ENCODE assay signal across 8 cellular contexts in genomic region chr16:89972244-89973234, GRCh38. TPM values are rescaled to one million over a fixed set of nuclear protein-coding genes. Genes with fewer than 3 reads are reported as not detected.
DNase-seq lines count a peak whose midpoint lies in the region; ATAC-seq, FAIRE-seq and TF ChIP-seq lines count a peak whose summit lies in the region.

No MANE protein-coding gene starts in this region.

- H3K79me1 ChIP-seq in H1 (ENCODE audit: low read depth, low read length): peaks cover 13% of the 10 kb centered on the region

- peak overlapping the region; percentile 96 to 99 (median 98) for H3K27ac Mint-ChIP-seq in CD4-positive, alpha-beta memory T cell

- POLR2A ChIA-PET in CD4-positive, alpha-beta memory T cell (lab: Charles Lee; ENCODE audit: partially characterized antibody): interaction anchor here (0.9 to 2.8 kb wide), 9 partner anchors 12 to 272 kb away, joined by 3 to 8 read pairs (median 3); partner anchors contain the start of genes DBNDD1, DEF8 and TCF25
- POLR2A ChIA-PET in H1 (lab: Charles Lee; ENCODE audit: partially characterized antibody): interaction anchor here (0.8 to 6.9 kb wide), 25 partner anchors 9 to 201 kb away, joined by 3 to 54 read pairs (median 5); partner anchors contain the start of genes DBNDD1 and TUBB3

- intact Hi-C loops in CD4-positive, alpha-beta memory T cell (cut with micrococcal nuclease): loop anchor here (1.0 kb wide), 1 partner anchor 24 kb away; the partner anchor contains the start of gene DEF8

- H3K23ac ChIP-seq in H1 (ENCODE audit: insufficient read length): no peak overlapping the region

- peak overlapping the region; percentile 100 for H4K8ac ChIP-seq in H1 (ENCODE audit: extremely low read depth, insufficient read depth, low read length)

- DNase-seq in CD4-positive, alpha-beta memory T cell: peak; percentile 88 to 94 (median 93)
- peak; percentile 85 for DNase-seq in NK-92 treated with Interleukin-12 subunit alpha and Interleukin-12 subunit beta, amount 100 ng/mL, for 24 hours (lab: John Stamatoyannopoulos, UW)
- peak; percentile 78 to 83 for DNase-seq in activated CD8-positive, alpha-beta memory T cell treated with anti-CD3 and anti-CD28 coated beads for 4 hours (ENCODE audit: low read depth in 2 of 2)
- DNase-seq in H1 (ENCODE audit: low read depth in 1 of 2, low spot score in 2 of 2) (peak; percentile 67 to 95), mesenteric fat pad (ENCODE audit: low spot score) (peak; percentile 99)
- peak; percentile 90 for DNase-seq in stimulated activated CD8-positive, alpha-beta memory T cell treated with anti-CD3 and anti-CD28 coated beads, Interleukin-12 subunit alpha, Interleukin-12 subunit beta, amount 100 ng/mL, for 4 hours (ENCODE audit: low read depth)

- H3K56ac ChIP-seq in H1 (replicated peaks; ENCODE audit: insufficient read length, low read depth, low read length): peak overlapping the region; percentile 96

- peaks cover under 1% of the 10 kb centered on the region for H3K36me3 ChIP-seq in CD4-positive, alpha-beta memory T cell (ENCODE audit: insufficient read depth, low read length)
- H3K36me3 ChIP-seq in H1 (ENCODE audit: control insufficient read depth in 2 of 4, insufficient read depth in 4 of 4, low read length in 3 of 4): peaks cover under 1 to 4% (median 3%) of the 10 kb centered on the region in 4 experiments; a peak in 4 of 8 replicates

- H3K9me3 ChIP-seq in CD4-positive, alpha-beta memory T cell (ENCODE audit: control insufficient read depth in 1 of 2, low read length in 2 of 2): no peaks in the 10 kb centered on the region
- peaks cover 10 to 11% of the 10 kb centered on the region in 2 experiments; a peak in 3 of 4 replicates for H3K9me3 ChIP-seq in H1 (ENCODE audit: insufficient read depth in 2 of 2, low read depth in 1 of 2, low read length in 1 of 2)

- peaks cover 11% of the 10 kb centered on the region for H3K23me2 ChIP-seq in H1 (ENCODE audit: low read depth, low read length)

- H3K79me2 ChIP-seq in H1 (ENCODE audit: control insufficient read depth in 1 of 2, insufficient read depth in 2 of 2, low read length in 2 of 2): peaks cover 12 to 50% of the 10 kb centered on the region in 2 experiments

- peak overlapping the region; percentile 78 for H3K27ac ChIP-seq in CD4-positive, alpha-beta memory T cell (ENCODE audit: low read depth, low read length)
- H3K27ac ChIP-seq in H1 (ENCODE audit: low read depth, low read length): peak overlapping the region; percentile 99

- H3K4ac ChIP-seq in H1 (replicated peaks; ENCODE audit: insufficient read length, low read depth, low read length): peak overlapping the region; percentile 99

- TF ChIP-seq RAD21 in H1 (IDR thresholded peaks at IDR 0.05 in 1 of 2, conservative IDR thresholded peaks at IDR 0.05 in 1 of 2; ENCODE audit: low read depth in 2 of 2, low read length in 2 of 2): no peak

- H2BK5ac ChIP-seq in H1 (ENCODE audit: low read depth, low read length): peak overlapping the region; percentile 100

- H3K27me3 ChIP-seq in CD4-positive, alpha-beta memory T cell (ENCODE audit: insufficient read depth, low read length): no peaks in the 10 kb centered on the region
- H3K27me3 ChIP-seq in H1 (replicated peaks in 1 of 4; ENCODE audit: control insufficient read depth in 3 of 4, extremely low read depth in 1 of 4, insufficient read depth in 3 of 4, low read length in 3 of 4): peaks cover 0 to 6% (median 0%) of the 10 kb centered on the region in 4 experiments; a peak in 2 of 7 replicates

- H3K4me3 ChIP-seq in CD4-positive, alpha-beta memory T cell (ENCODE audit: low read length in 2 of 2): peak overlapping the region; percentile 91 to 92
- H3K4me3 ChIP-seq in H1 (ENCODE audit: extremely low read depth in 1 of 4, insufficient read depth in 2 of 4, low read depth in 3 of 4, low read length in 4 of 4): peak overlapping the region; percentile 77 to 97 (median 94)

- H3K4me2 ChIP-seq in H1 (ENCODE audit: insufficient read depth in 1 of 2, low read depth in 2 of 2, low read length in 2 of 2): peak overlapping the region; percentile 88 to 95

- H3K27me3 Mint-ChIP-seq in CD4-positive, alpha-beta memory T cell: no peaks in the 10 kb centered on the region

- peak overlapping the region; percentile 99 for H4K91ac ChIP-seq in H1 (replicated peaks; ENCODE audit: insufficient read length, low read length)

- WGBS in H1 (ENCODE audit: extremely low coverage in 1 of 2, insufficient coverage in 1 of 2, insufficient read length in 1 of 2, insufficient replicate concordance in 2 of 2, low coverage in 1 of 2, low lambda C conversion rate in 2 of 2, missing lambda C conversion rate in 1 of 2), 2 experiments: 2% methylated on average over 92 of the region's 104 CpGs; no CpG with 5 or more reads in 1 of the 2 experiments

- peak overlapping the region; percentile 98 to 99 (median 98) for H3K4me3 Mint-ChIP-seq in CD4-positive, alpha-beta memory T cell

- H3K9ac ChIP-seq in H1 (replicated peaks in 1 of 4; ENCODE audit: extremely low read depth in 1 of 4, low read depth in 3 of 4, low read length in 3 of 4): peak overlapping the region; percentile 90 to 99 (median 99)

- H2BK120ac ChIP-seq in H1 (replicated peaks; ENCODE audit: low read depth, low read length): no peak overlapping the region

- TF ChIP-seq POLR2A in H1 (IDR thresholded peaks at IDR 0.05; ENCODE audit: control extremely low read depth in 1 of 2, low read depth in 2 of 2, low read length in 2 of 2): peak; percentile 81 to 98

- H4K20me1 ChIP-seq in H1 (replicated peaks in 1 of 2; ENCODE audit: control insufficient read depth in 1 of 2, insufficient read depth in 2 of 2, low read length in 2 of 2): peaks cover 0 to 5% of the 10 kb centered on the region in 2 experiments

- ATAC-seq in GM19397 (IDR thresholded peaks at IDR 0.05; ENCODE audit: unreplicated experiment): peak; percentile 89
- ATAC-seq in HG03558 (IDR thresholded peaks at IDR 0.05; ENCODE audit: extremely low read depth, unreplicated experiment): peak; percentile 64

- TF ChIP-seq EP300 in H1 (IDR thresholded peaks at IDR 0.05; ENCODE audit: borderline replicate concordance in 1 of 2, low read depth in 2 of 2, low read length in 2 of 2): no peak

- peaks cover 20 to 47% (median 34%) of the 10 kb centered on the region in 4 donors for H3K4me1 Mint-ChIP-seq in CD4-positive, alpha-beta memory T cell

- no peak overlapping the region for H2BK20ac ChIP-seq in H1 (ENCODE audit: low read length)

- peak overlapping the region; percentile 99; the same call in 1 of the 2 replicates for H2BK15ac ChIP-seq in H1 (ENCODE audit: low read length)

- peak overlapping the region; percentile 98 for H4K5ac ChIP-seq in H1 (ENCODE audit: insufficient read length, low read depth, low read length)

- no peak for FAIRE-seq in H1 (lab: Jason Lieb, UNC)

- CTCF ChIA-PET in CD4-positive, alpha-beta memory T cell (lab: Charles Lee; ENCODE audit: partially characterized antibody): interaction anchor here (0.6 to 1.5 kb wide), 4 partner anchors 22 to 181 kb away, joined by 3 read pairs; no protein-coding TSS in a partner anchor
- CTCF ChIA-PET in H1 (lab: Charles Lee; ENCODE audit: partially characterized antibody): interaction anchor here (0.8 to 1.5 kb wide), 6 partner anchors 21 to 50 kb away, joined by 3 to 5 read pairs (median 3); no protein-coding TSS in a partner anchor

- H2BK12ac ChIP-seq in H1 (ENCODE audit: low read depth, low read length): 0 out of 2 replicates have a peak overlapping the region, but pooled peaks have one; percentile 68

- H3K4me1 ChIP-seq in CD4-positive, alpha-beta memory T cell (ENCODE audit: insufficient read depth, low read length): peaks cover 40% of the 10 kb centered on the region
- peaks cover 0 to 8% (median 3%) of the 10 kb centered on the region in 4 experiments; a peak in 3 of 7 replicates for H3K4me1 ChIP-seq in H1 (replicated peaks in 1 of 4; ENCODE audit: control insufficient read depth in 3 of 4, insufficient read depth in 4 of 4, low read length in 3 of 4)

- no peak overlapping the region for H3K14ac ChIP-seq in H1 (ENCODE audit: insufficient read length)

- H3K36me3 Mint-ChIP-seq in CD4-positive, alpha-beta memory T cell: peaks cover 0 to 9% of the 10 kb centered on the region in 2 donors

- H2AFZ ChIP-seq in H1 (ENCODE audit: low read length): peak overlapping the region; percentile 76

- no peak for TF ChIP-seq CTCF in H1 (IDR thresholded peaks at IDR 0.05; ENCODE audit: control extremely low read depth in 1 of 3, insufficient read depth in 1 of 3, low read depth in 1 of 3, low read length in 3 of 3)

- H3K18ac ChIP-seq in H1 (ENCODE audit: extremely low read depth, low read length): peak overlapping the region; percentile 99

- H2AK5ac ChIP-seq in H1 (ENCODE audit: low read depth, low read length): no peak overlapping the region

- peaks cover 0 to 2% (median 0%) of the 10 kb centered on the region in 8 donors for H3K9me3 Mint-ChIP-seq in CD4-positive, alpha-beta memory T cell

RNA-seq across cellular contexts. Expression of gene DEF8, which starts 24.0 kb away (rescaled TPM):
- total RNA-seq in CD4-positive, alpha-beta memory T cell: 10 to 100 TPM; 45.5 to 46.0 TPM
- polyA plus RNA-seq in CD4-positive, alpha-beta memory T cell: 10 to 100 TPM; 30.7 to 40.6 TPM
- 48.3 and 53.0 TPM in 2 replicates for total RNA-seq in H1 (2021; fragmentation: NEBNext Ultra II Directional; extraction: Animal tissue kit (Norgen Biotek cat#: 25700))
- polyA plus RNA-seq in H1 (2011; rRNA removed): 110 and 155 TPM in 2 replicates
- 106 TPM for polyA plus RNA-seq in H1 (2011; cell fraction: cytosol; rRNA removed)
- 160 TPM for polyA plus RNA-seq in H1 (2011; cell fraction: nucleus; rRNA removed)
- 35.4 to 56.5 TPM (median 53.7 TPM) in 4 replicates for polyA plus RNA-seq in H1 (2012, experiment 1 of 2)
- polyA plus RNA-seq in H1 (2012, experiment 2 of 2): 59.8 TPM
- 47.6 TPM for polyA plus RNA-seq in H1 (2013, experiment 1 of 2)
- 46.6 TPM for polyA plus RNA-seq in H1 (2013, experiment 2 of 2)
- polyA minus RNA-seq in H1 (2011; rRNA and poly(A)+ RNA removed): 44.0 and 65.5 TPM in 2 replicates
- polyA minus RNA-seq in H1 (2011; cell fraction: cytosol; rRNA and poly(A)+ RNA removed): 40.0 TPM
- 30.4 TPM for polyA minus RNA-seq in H1 (2011; cell fraction: nucleus; rRNA and poly(A)+ RNA removed)
- 54.0 TPM for total RNA-seq in mesenteric fat pad

RNA-seq across cellular contexts. Expression of gene DBNDD1, which starts 46.7 kb away (rescaled TPM):
- under 1 TPM; 0.61 to 0.73 TPM for total RNA-seq in CD4-positive, alpha-beta memory T cell
- 1 to 10 TPM; 1.2 to 3.7 TPM for polyA plus RNA-seq in CD4-positive, alpha-beta memory T cell
- 69.9 and 76.0 TPM in 2 replicates for total RNA-seq in H1 (2021; fragmentation: NEBNext Ultra II Directional; extraction: Animal tissue kit (Norgen Biotek cat#: 25700))
- polyA plus RNA-seq in H1 (2011; rRNA removed): 92.6 and 128 TPM in 2 replicates
- 67.3 TPM for polyA plus RNA-seq in H1 (2011; cell fraction: cytosol; rRNA removed)
- 98.2 TPM for polyA plus RNA-seq in H1 (2011; cell fraction: nucleus; rRNA removed)
- polyA plus RNA-seq in H1 (2012, experiment 1 of 2): 57.0 to 79.5 TPM (median 70.2 TPM) in 4 replicates
- 80.6 TPM for polyA plus RNA-seq in H1 (2012, experiment 2 of 2)
- polyA plus RNA-seq in H1 (2013, experiment 1 of 2): 57.0 TPM
- polyA plus RNA-seq in H1 (2013, experiment 2 of 2): 59.8 TPM
- polyA minus RNA-seq in H1 (2011; rRNA and poly(A)+ RNA removed): 32.9 and 39.2 TPM in 2 replicates
- 49.4 TPM for polyA minus RNA-seq in H1 (2011; cell fraction: cytosol; rRNA and poly(A)+ RNA removed)
- polyA minus RNA-seq in H1 (2011; cell fraction: nucleus; rRNA and poly(A)+ RNA removed): 43.7 TPM
- total RNA-seq in mesenteric fat pad: 2.6 TPM

RNA-seq across cellular contexts. Expression of gene TUBB3, which starts 49.4 kb away (rescaled TPM):
- total RNA-seq in CD4-positive, alpha-beta memory T cell: under 1 TPM in 1 of 2 experiments, not detected in 1; 0.73 TPM
- not detected for polyA plus RNA-seq in CD4-positive, alpha-beta memory T cell
- total RNA-seq in H1 (2021; fragmentation: NEBNext Ultra II Directional; extraction: Animal tissue kit (Norgen Biotek cat#: 25700)): 275 and 292 TPM in 2 replicates
- 393 and 420 TPM in 2 replicates for polyA plus RNA-seq in H1 (2011; rRNA removed)
- 210 TPM for polyA plus RNA-seq in H1 (2011; cell fraction: cytosol; rRNA removed)
- polyA plus RNA-seq in H1 (2011; cell fraction: nucleus; rRNA removed): 252 TPM
- 287 to 415 TPM (median 389 TPM) in 4 replicates for polyA plus RNA-seq in H1 (2012, experiment 1 of 2)
- polyA plus RNA-seq in H1 (2012, experiment 2 of 2): 421 TPM
- polyA plus RNA-seq in H1 (2013, experiment 1 of 2): 211 TPM
- polyA plus RNA-seq in H1 (2013, experiment 2 of 2): 208 TPM
- polyA minus RNA-seq in H1 (2011; rRNA and poly(A)+ RNA removed): 165 and 205 TPM in 2 replicates
- polyA minus RNA-seq in H1 (2011; cell fraction: cytosol; rRNA and poly(A)+ RNA removed): 155 TPM
- 91.3 TPM for polyA minus RNA-seq in H1 (2011; cell fraction: nucleus; rRNA and poly(A)+ RNA removed)
- 4.2 TPM for total RNA-seq in mesenteric fat pad

RNA-seq across cellular contexts. Expression of gene MC1R, which starts 53.9 kb away (rescaled TPM):
- total RNA-seq in CD4-positive, alpha-beta memory T cell: 10 to 100 TPM; 12.6 to 13.5 TPM
- under 1 TPM in 1 of 2 donors, not detected in 1; 0.22 TPM for polyA plus RNA-seq in CD4-positive, alpha-beta memory T cell
- 2.0 and 2.2 TPM in 2 replicates for total RNA-seq in H1 (2021; fragmentation: NEBNext Ultra II Directional; extraction: Animal tissue kit (Norgen Biotek cat#: 25700))
- 2.9 and 4.3 TPM in 2 replicates for polyA plus RNA-seq in H1 (2011; rRNA removed)
- 3.7 TPM for polyA plus RNA-seq in H1 (2011; cell fraction: cytosol; rRNA removed)
- 7.6 TPM for polyA plus RNA-seq in H1 (2011; cell fraction: nucleus; rRNA removed)
- polyA plus RNA-seq in H1 (2012, experiment 1 of 2): 1.8 to 3.0 TPM (median 2.2 TPM) in 4 replicates
- polyA plus RNA-seq in H1 (2012, experiment 2 of 2): 1.8 TPM
- 1.2 TPM for polyA plus RNA-seq in H1 (2013, experiment 1 of 2)
- polyA plus RNA-seq in H1 (2013, experiment 2 of 2): 1.5 TPM
- polyA minus RNA-seq in H1 (2011; rRNA and poly(A)+ RNA removed): 3.3 and 5.0 TPM in 2 replicates
- polyA minus RNA-seq in H1 (2011; cell fraction: cytosol; rRNA and poly(A)+ RNA removed): 3.2 TPM
- 4.5 TPM for polyA minus RNA-seq in H1 (2011; cell fraction: nucleus; rRNA and poly(A)+ RNA removed)
- 2.4 TPM for total RNA-seq in mesenteric fat pad

Comparison
In these comparisons a context has a peak if more than half of its experiments do, and no peak if none do; other contexts are left out.
1. Peak in every context shown above with its lines: DNase-seq, ATAC-seq, H3K4me3 ChIP-seq and H3K27ac ChIP-seq.
2. RNA of gene DBNDD1, which starts 46.7 kb away (total RNA-seq): 69.9 to 76.0 TPM in H1; 2.6 TPM in mesenteric fat pad (single experiment) and 0.61 to 0.73 TPM in CD4-positive, alpha-beta memory T cell; every median in the first group is over 10 times any median in the second.
3. RNA of gene TUBB3, which starts 49.4 kb away (total RNA-seq): 275 to 292 TPM in H1; 4.2 TPM in mesenteric fat pad (single experiment) and 0.73 TPM in CD4-positive, alpha-beta memory T cell; every median in the first group is over 10 times any median in the second.